ENCODE assay signal across 8 cellular contexts in genomic region chr2:69386789-69387734, GRCh38. TPM values are rescaled to one million over a fixed set of nuclear protein-coding genes. Genes with fewer than 3 reads are reported as not detected.
A peak's percentile ranks its signal among the peaks of the same experiment; 100 is the strongest.
DNase-seq lines count a peak whose midpoint lies in the region; TF ChIP-seq lines count a peak whose summit lies in the region.

Gene GFPT1 (minus strand): TSS chr2:69387227. CDS start chr2:69387071, 156 bp downstream.

- H3K9me3 ChIP-seq in neutrophil, result no peaks in the 10 kb centered on the region

- H3K4me1 ChIP-seq in neutrophil (ENCODE audit: control insufficient read depth in 1 of 2, insufficient read depth in 1 of 2, low read depth in 1 of 2, low read length in 1 of 2), result peaks cover 39 to 40% of the 10 kb centered on the region in 2 experiments

- CTCF ChIA-PET in HEK293T (lab: Yijun Ruan, JAX), result no interaction called here

- H3K27me3 ChIP-seq in neutrophil, result no peaks in the 10 kb centered on the region

- DNase-seq in GF-D8 (lab: John Stamatoyannopoulos, UW) (peak; percentile 78), HEK293T (ENCODE audit: extremely low spot score) (peak; percentile 92), MV-4-11 (lab: John Stamatoyannopoulos, UW) (peak; percentile 88), SK-MEL-5 (ENCODE audit: low read depth, low spot score) (peak; percentile 94), foreskin melanocyte (peak; percentile 86)
- peak; percentile 95 for DNase-seq in activated naive CD4-positive, alpha-beta T cell treated with Interleukin-2 at 50 U/mL for 16 hours

- POLR2A ChIA-PET in HEK293T (lab: Yijun Ruan, JAX), result interaction anchor here (1.0 kb wide), 1 partner anchor 9 kb away, joined by 3 read pairs; no protein-coding TSS in a partner anchor

- H3K36me3 ChIP-seq in neutrophil, result no peaks in the 10 kb centered on the region

- peak within 1 kb of the TSS; percentile 71 to 98 for H3K4me3 ChIP-seq in neutrophil (ENCODE audit: low read depth in 1 of 2, low read length in 1 of 2)

- peak within 1 kb of the TSS; percentile 84 for H3K27ac ChIP-seq in neutrophil

- TF ChIP-seq CTCF in neutrophil (IDR thresholded peaks at IDR 0.05), result peak; percentile 39
- TF ChIP-seq CTCF in subcutaneous adipose tissue (IDR thresholded peaks at IDR 0.05; ENCODE audit: low read depth), result no peak

- in situ Hi-C loops in SK-MEL-5 (cut with HindIII; ENCODE audit: low pct_unique_long_range_greater_than_20kb, low sequenced_read_pairs), result no loop called here

TF ChIP-seq in HEK293T, 16 proteins besides CTCF, POLR2A, EP300 and RAD21:
- 0 out of 2 replicates have a peak, but pooled peaks have one; percentile 28 for TF ChIP-seq ELF4 (IDR thresholded peaks at IDR 0.05)
- TF ChIP-seq TARDBP (IDR thresholded peaks at IDR 0.05), result peak; percentile 61
- TF ChIP-seq, protein P1, sequence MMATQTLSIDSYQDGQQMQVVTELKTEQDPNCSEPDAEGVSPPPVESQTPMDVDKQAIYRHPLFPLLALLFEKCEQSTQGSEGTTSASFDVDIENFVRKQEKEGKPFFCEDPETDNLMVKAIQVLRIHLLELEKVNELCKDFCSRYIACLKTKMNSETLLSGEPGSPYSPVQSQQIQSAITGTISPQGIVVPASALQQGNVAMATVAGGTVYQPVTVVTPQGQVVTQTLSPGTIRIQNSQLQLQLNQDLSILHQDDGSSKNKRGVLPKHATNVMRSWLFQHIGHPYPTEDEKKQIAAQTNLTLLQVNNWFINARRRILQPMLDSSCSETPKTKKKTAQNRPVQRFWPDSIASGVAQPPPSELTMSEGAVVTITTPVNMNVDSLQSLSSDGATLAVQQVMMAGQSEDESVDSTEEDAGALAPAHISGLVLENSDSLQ (IDR thresholded peaks at IDR 0.05), result peak; percentile 97
- peak; percentile 90 for TF ChIP-seq L3MBTL2 (conservative IDR thresholded peaks at IDR 0.05)
- no peak for TF ChIP-seq FOXA1 (IDR thresholded peaks at IDR 0.05)

RNA-seq across cellular contexts. Expression of gene GFPT1, which starts in this region (rescaled TPM):
- total RNA-seq in SK-MEL-5 (2014; rRNA removed; shearing (Covaris generic)), result 34.8 and 38.1 TPM in 2 replicates
- polyA plus RNA-seq in SK-MEL-5 (2015; cell fraction: cytosol; rRNA removed), result 23.5 and 33.7 TPM in 2 replicates
- polyA plus RNA-seq in SK-MEL-5 (2015; cell fraction: nucleus; rRNA removed), result 14.0 and 15.4 TPM in 2 replicates
- total RNA-seq in subcutaneous adipose tissue, result 100 to 1,000 TPM in 1 of 4 donors, 10 to 100 TPM in 3; 39.0 to 120 (median 63.9) TPM

Comparison
In these comparisons a context has a peak if more than half of its experiments do, and no peak if none do; other contexts are left out.
1. Peak in every context shown above with its lines: DNase-seq, H3K4me3 ChIP-seq and H3K27ac ChIP-seq.